14 cellular contexts compared by ENCODE assay signal in the genomic region with DNA sequence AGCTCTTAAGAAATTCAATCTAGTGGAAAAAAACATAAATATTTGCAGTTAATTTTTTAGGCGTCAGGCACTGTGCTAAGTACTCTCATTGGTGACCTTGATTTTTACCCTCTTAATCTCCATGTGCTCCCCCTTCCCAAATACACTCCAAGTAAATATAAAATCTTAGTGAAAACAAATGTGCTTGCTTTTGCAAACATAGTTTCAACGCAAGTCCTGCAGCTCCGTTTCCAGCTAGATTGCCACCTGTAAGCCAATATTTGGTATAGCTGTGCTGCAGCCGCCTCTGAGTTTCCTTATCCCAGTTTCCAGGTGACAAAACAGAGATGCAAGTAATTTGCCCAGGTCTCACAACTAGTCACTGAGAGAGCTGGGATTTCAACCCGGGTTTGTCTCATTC. TPM values are rescaled to one million over a fixed set of nuclear protein-coding genes. Genes with fewer than 3 reads are reported as not detected.
DNase-seq lines count a peak whose midpoint lies in the region; ATAC-seq and TF ChIP-seq lines count a peak whose summit lies in the region.
"Had no signal": no experiment of that assay in that cellular context is flagged by ENCODE, and none has a peak within 500 bp of the region (broad histone marks: within the 10 kb centered on the region; RNA-seq: fewer than 3 reads in every experiment).

No MANE protein-coding gene starts in this region.

- no peak overlapping the region for H3K27ac Mint-ChIP-seq in activated naive CD4-positive, alpha-beta T cell treated with anti-CD3 and anti-CD28 coated beads, Interleukin-2, amount 50 U/mL, for 24 hours
- peak overlapping the region in 4 of 6 donors; percentile 34 to 62 (median 49) for H3K27ac Mint-ChIP-seq in immature natural killer cell
- peak overlapping the region; percentile 55 for H3K27ac Mint-ChIP-seq in type B pancreatic cell
- H3K27ac Mint-ChIP-seq: stimulated activated naive B cell treated with anti-CD40 and anti-IgM and Interleukin-4, amounts not matched to agents 10 μg/mL and 1 μg/mL and 100 μg/mL, for 72 hours had no signal

- DNase-seq in activated naive CD4-positive, alpha-beta T cell treated with Interleukin-2 at 50 U/mL for 16 hours = no peak
- DNase-seq in activated T-cell treated with anti-CD3 and anti-CD28 coated beads, Interleukin-2, amount 50 U/mL, for 48 hours = peak; percentile 4 to 7
- DNase-seq in immature natural killer cell (no peak), type B pancreatic cell (ENCODE audit: extremely low spot score, unreplicated experiment) (no peak), DMS114 treated with DMSO at 0.1 percent for 48 hours (lab: John Stamatoyannopoulos, UW; ENCODE audit: unreplicated experiment) (no peak), COLO829 (ENCODE audit: low spot score) (no peak)
- DNase-seq: activated CD4-positive, alpha-beta T cell treated with anti-CD3 and anti-CD28 coated beads, Interleukin-2, amount 50 U/mL, for 1 hour; DMS79 treated with DMSO at 0.1 percent for 48 hours; mesenchymal stem cell; MM.1S; NCI-H2029; stimulated activated naive B cell treated with anti-CD40 and anti-IgM and Interleukin-4, amounts not matched to agents 10 μg/mL and 1 μg/mL and 100 μg/mL, for 72 hours had no signal

- H3K27me3 Mint-ChIP-seq in activated naive CD4-positive, alpha-beta T cell treated with anti-CD3 and anti-CD28 coated beads, Interleukin-2, amount 50 U/mL, for 24 hours = no peaks in the 10 kb centered on the region
- H3K27me3 Mint-ChIP-seq in immature natural killer cell (ENCODE audit: low read depth in 3 of 3) (peaks cover 12 to 21% (median 16%) of the 10 kb centered on the region in 3 donors), type B pancreatic cell (no peaks in the 10 kb centered on the region)
- H3K27me3 Mint-ChIP-seq: stimulated activated naive B cell treated with anti-CD40 and anti-IgM and Interleukin-4, amounts not matched to agents 10 μg/mL and 1 μg/mL and 100 μg/mL, for 72 hours had no signal

- ATAC-seq in GM19328 (IDR thresholded peaks at IDR 0.05; ENCODE audit: unreplicated experiment) = no peak
- ATAC-seq: stimulated activated naive B cell treated with anti-CD40 and anti-IgM and Interleukin-4, amounts not matched to agents 10 μg/mL and 1 μg/mL and 100 μg/mL, for 72 hours had no signal

- peaks cover 22% of the 10 kb centered on the region for H3K4me1 Mint-ChIP-seq in activated naive CD4-positive, alpha-beta T cell treated with anti-CD3 and anti-CD28 coated beads, Interleukin-2, amount 50 U/mL, for 24 hours
- H3K4me1 Mint-ChIP-seq in immature natural killer cell = peaks cover 25 to 33% of the 10 kb centered on the region in 2 donors
- peaks cover 15% of the 10 kb centered on the region for H3K4me1 Mint-ChIP-seq in type B pancreatic cell (ENCODE audit: unreplicated experiment)

- TF ChIP-seq CTCF in type B pancreatic cell (conservative IDR thresholded peaks at IDR 0.05) = no peak

- no peaks in the 10 kb centered on the region for H3K9me3 Mint-ChIP-seq in activated naive CD4-positive, alpha-beta T cell treated with anti-CD3 and anti-CD28 coated beads, Interleukin-2, amount 50 U/mL, for 24 hours
- H3K9me3 Mint-ChIP-seq in immature natural killer cell (no peaks in the 10 kb centered on the region), type B pancreatic cell (no peaks in the 10 kb centered on the region)

- H3K4me3 Mint-ChIP-seq in activated naive CD4-positive, alpha-beta T cell treated with anti-CD3 and anti-CD28 coated beads, Interleukin-2, amount 50 U/mL, for 24 hours = peak overlapping the region; percentile 55
- H3K4me3 Mint-ChIP-seq in immature natural killer cell (peak overlapping the region; percentile 39 to 70 (median 66)), type B pancreatic cell (peak overlapping the region; percentile 74)

- H3K36me3 Mint-ChIP-seq in activated naive CD4-positive, alpha-beta T cell treated with anti-CD3 and anti-CD28 coated beads, Interleukin-2, amount 50 U/mL, for 24 hours = no peaks in the 10 kb centered on the region
- H3K36me3 Mint-ChIP-seq in immature natural killer cell = peaks cover 0 to 4% (median 0%) of the 10 kb centered on the region in 3 donors
- peaks cover 4% of the 10 kb centered on the region for H3K36me3 Mint-ChIP-seq in type B pancreatic cell

RNA-seq across cellular contexts. Expression of a gene that starts 1.9 kb away (rescaled TPM):
- polyA plus RNA-seq in immature natural killer cell = 10 to 100 TPM; 17.2 to 30.5 (median 20.3) TPM
- 22.8 and 23.5 TPM in 2 replicates for total RNA-seq in type B pancreatic cell (ENCODE audit: low replicate concordance)

Comparison
In these comparisons a context has a peak if more than half of its experiments do, and no peak if none do; other contexts are left out.
1. DNase-seq: peak in activated T-cell treated with anti-CD3 and anti-CD28 coated beads, Interleukin-2, amount 50 U/mL, for 48 hours (2 of 2); none in activated naive CD4-positive, alpha-beta T cell treated with Interleukin-2 at 50 U/mL for 16 hours (single experiment), immature natural killer cell (0 of 3), type B pancreatic cell (single experiment), DMS114 treated with DMSO at 0.1 percent for 48 hours (single experiment) and COLO829 (single experiment).
2. Peak in every context shown above with its lines, with median percentiles within 50 percentile points of each other: H3K4me3 Mint-ChIP-seq.